In the genomic region with DNA sequence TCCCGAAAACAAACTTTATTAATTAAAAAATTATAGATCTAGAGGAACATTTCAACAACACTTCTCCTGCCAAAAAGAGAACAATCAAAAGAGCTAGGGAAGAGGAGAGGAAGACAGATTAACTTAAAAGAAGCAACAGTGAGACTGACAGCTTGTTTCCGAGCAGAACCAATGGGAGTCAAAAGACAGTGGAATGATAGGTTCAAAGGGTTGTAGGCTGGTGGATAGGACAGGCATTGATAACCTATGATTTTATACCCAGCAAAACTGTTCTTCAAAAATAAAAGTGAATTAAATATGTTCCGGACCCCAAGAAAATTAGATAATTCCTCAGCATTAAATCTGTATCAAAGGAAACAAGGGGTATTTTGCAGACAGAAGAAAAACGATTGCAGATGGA, we compare ENCODE assay signal across 22 cellular contexts.
DNase-seq lines count a peak whose midpoint lies in the region; ATAC-seq, FAIRE-seq and TF ChIP-seq lines count a peak whose summit lies in the region.
"Had no signal": no experiment of that assay in that cellular context is flagged by ENCODE, and none has a peak within 500 bp of the region (broad histone marks: within the 10 kb centered on the region; RNA-seq: fewer than 3 reads in every experiment).

No MANE protein-coding gene starts in this region.

- DNase-seq in HepG2 (ENCODE audit: low spot score): no peak
- DNase-seq in right lobe of liver: no peak
- peak; percentile 22 for DNase-seq in OCI-M1 (lab: John Stamatoyannopoulos, UW)
- peak in 1 of 4 experiments; percentile 39 for DNase-seq in K562 (ENCODE audit: extremely low read depth in 1 of 4, low spot score in 3 of 4)
- DNase-seq in osteoblast (ENCODE audit: insufficient read length, low spot score, missing footprints): peak; percentile 8
- no peak for DNase-seq in NCI-H1694 treated with DMSO at 0.1 percent for 48 hours (lab: John Stamatoyannopoulos, UW)
- no peak for DNase-seq in DMS153 (lab: John Stamatoyannopoulos, UW)
- DNase-seq: CD4-positive, alpha-beta T cell; CD8-positive, alpha-beta memory T cell; DMS 273 treated with DMSO at 0.1 percent for 48 hours; DMS53; DMS79 treated with DMSO at 0.1 percent for 48 hours; GF-D8; GM23248; H7; HCEC 1CT had no signal

- CTCF ChIA-PET in HepG2 (lab: Yijun Ruan, JAX; ENCODE audit: low intra/inter-chr PET ratio, low total read pairs) (no interaction called here), K562 (lab: Yijun Ruan, JAX; ENCODE audit: low intra/inter-chr PET ratio) (no interaction called here)

- no peak overlapping the region for H3K9ac ChIP-seq in HepG2 (ENCODE audit: insufficient read depth, low read depth, low read length)
- H3K9ac ChIP-seq in K562 (ENCODE audit: insufficient read depth in 1 of 2, low read depth in 2 of 2, low read length in 2 of 2): no peak overlapping the region
- H3K9ac ChIP-seq: BLaER1, GM23248 had no signal

- intact Hi-C loops in HepG2 (cut with micrococcal nuclease; ENCODE audit: unreplicated experiment) (no loop called here), right lobe of liver (cut with DNase I) (no loop called here), K562 (cut with micrococcal nuclease) (no loop called here)

- H3K9me1 ChIP-seq in K562 (ENCODE audit: control insufficient read depth, insufficient read depth, low read length): no peaks in the 10 kb centered on the region

- H2AFZ ChIP-seq in HepG2 (ENCODE audit: low read length) (no peak overlapping the region), K562 (ENCODE audit: low read depth, low read length) (no peak overlapping the region), osteoblast (ENCODE audit: low read length) (no peak overlapping the region)
- H2AFZ ChIP-seq: GM23248 had no signal

- H3K4me3 ChIP-seq in HepG2 (replicated peaks in 1 of 3; ENCODE audit: insufficient read depth in 1 of 3, low read depth in 2 of 3, low read length in 3 of 3) (no peak overlapping the region), right lobe of liver (no peak overlapping the region), K562 (no peak overlapping the region), osteoblast (ENCODE audit: insufficient read depth, low read length) (no peak overlapping the region)
- H3K4me3 ChIP-seq: BLaER1, GM23248 had no signal

- no TSS peak for BruUV-seq in HepG2 (replicated peaks; lab: Mats Ljungman, UMichigan)
- BruUV-seq in K562 (replicated peaks; lab: Mats Ljungman, UMichigan): no TSS peak

- WGBS in HepG2 (ENCODE audit: low lambda C conversion rate): 95% methylated on average over 4 of the region's 4 CpGs
- WGBS in right lobe of liver (ENCODE audit: insufficient coverage, low coverage, low lambda C conversion rate, missing lambda C conversion rate): 100% methylated on average over 4 of the region's 4 CpGs
- 96% methylated on average over 4 of the region's 4 CpGs for WGBS in K562 (ENCODE audit: insufficient coverage, low coverage, missing lambda C conversion rate)

- ATAC-seq in HepG2 (no peak), right lobe of liver (no peak), K562 (no peak), HG03469 (IDR thresholded peaks at IDR 0.05; ENCODE audit: unreplicated experiment) (no peak)

- in situ Hi-C loops in HepG2 (cut with HindIII; ENCODE audit: extremely low pct_ligation_motif_present, low pct_unique_long_range_greater_than_20kb) (no loop called here), K562 (cut with MboI) (no loop called here)

- H3K4me2 ChIP-seq in HepG2 (ENCODE audit: low read depth, low read length): no peak overlapping the region
- H3K4me2 ChIP-seq in K562 (ENCODE audit: insufficient read depth, low read length): no peak overlapping the region
- no peak overlapping the region for H3K4me2 ChIP-seq in osteoblast (ENCODE audit: insufficient read depth, low read length)

- H4K20me1 ChIP-seq in HepG2 (ENCODE audit: insufficient read depth, low read length) (no peaks in the 10 kb centered on the region), K562 (replicated peaks; ENCODE audit: control insufficient read depth, insufficient read depth, low read length) (no peaks in the 10 kb centered on the region), osteoblast (ENCODE audit: insufficient read depth, low read length) (no peaks in the 10 kb centered on the region)

- TF ChIP-seq EP300 in HepG2 (IDR thresholded peaks at IDR 0.05; ENCODE audit: low read depth in 2 of 2, low read length in 2 of 2) (no peak), HepG2 (CRISPR knock-in tag; IDR thresholded peaks at IDR 0.05; ENCODE audit: borderline replicate concordance) (no peak), K562 (IDR thresholded peaks at IDR 0.05; ENCODE audit: low read length) (no peak)

- no peak for TF ChIP-seq POLR2A in HepG2 (IDR thresholded peaks at IDR 0.05; ENCODE audit: insufficient read depth in 1 of 2, low read depth in 2 of 2, low read length in 2 of 2)
- no peak for TF ChIP-seq POLR2A in right lobe of liver (IDR thresholded peaks at IDR 0.05)
- no peak for TF ChIP-seq POLR2A in K562 (conservative IDR thresholded peaks at IDR 0.05)

- H3K9me3 ChIP-seq in HepG2 (ENCODE audit: low read length) (peaks cover 41% of the 10 kb centered on the region), right lobe of liver (peaks cover 0 to 20% (median 0%) of the 10 kb centered on the region in 4 donors), K562 (replicated peaks; ENCODE audit: control insufficient read depth, insufficient read depth, low read depth, low read length) (peaks cover 26% of the 10 kb centered on the region), osteoblast (ENCODE audit: low read depth, low read length) (peaks cover 13% of the 10 kb centered on the region)

- TF ChIP-seq RAD21 in HepG2 (CRISPR knock-in tag; IDR thresholded peaks at IDR 0.05): no peak
- TF ChIP-seq RAD21 in K562 (CRISPR knock-in tag; conservative IDR thresholded peaks at IDR 0.05 in 1 of 2, IDR thresholded peaks at IDR 0.05 in 1 of 2): no peak

- no peak for FAIRE-seq in HepG2 (lab: Jason Lieb, UNC)
- peak; percentile 46 for FAIRE-seq in K562 (lab: Jason Lieb, UNC)
- FAIRE-seq: D721Med, GM12892, GM19239, H1 had no signal

- H3K4me1 ChIP-seq in HepG2 (ENCODE audit: insufficient read depth, low read length) (peaks cover 21% of the 10 kb centered on the region), right lobe of liver (no peaks in the 10 kb centered on the region), K562 (replicated peaks in 1 of 2; ENCODE audit: control insufficient read depth in 2 of 2, insufficient read depth in 2 of 2, low read length in 2 of 2) (peaks cover 20 to 27% of the 10 kb centered on the region in 2 experiments), osteoblast (ENCODE audit: insufficient read depth, low read length) (no peaks in the 10 kb centered on the region)

- POLR2A ChIA-PET in HepG2 (lab: Yijun Ruan, JAX) (no interaction called here), K562 (lab: Yijun Ruan, JAX) (no interaction called here)

- TF ChIP-seq CTCF in HepG2 (CRISPR knock-in tag; IDR thresholded peaks at IDR 0.05) (no peak), right lobe of liver (IDR thresholded peaks at IDR 0.05) (no peak), K562 (IDR thresholded peaks at IDR 0.05 in 2 of 3, conservative IDR thresholded peaks at IDR 0.05 in 1 of 3; ENCODE audit: insufficient read depth in 2 of 3, low read depth in 1 of 3, low read length in 3 of 3) (no peak), osteoblast (IDR thresholded peaks at IDR 0.05; ENCODE audit: extremely low read depth, low read depth, low read length) (no peak)

- H3K27ac ChIP-seq in HepG2 (ENCODE audit: extremely low read length, insufficient read depth, low read length) (no peak overlapping the region), right lobe of liver (no peak overlapping the region), K562 (ENCODE audit: extremely low read depth, low read depth, low read length) (no peak overlapping the region), osteoblast (ENCODE audit: low read depth, low read length) (no peak overlapping the region)
- H3K27ac ChIP-seq: BLaER1, GM23248 had no signal

- H3K27me3 ChIP-seq in HepG2 (ENCODE audit: control insufficient read depth in 1 of 2, insufficient read depth in 2 of 2, low read length in 2 of 2) (no peaks in the 10 kb centered on the region), right lobe of liver (no peaks in the 10 kb centered on the region), K562 (ENCODE audit: control insufficient read depth in 2 of 2, insufficient read depth in 2 of 2, low read length in 2 of 2) (no peaks in the 10 kb centered on the region), osteoblast (ENCODE audit: insufficient read depth, low read length) (no peaks in the 10 kb centered on the region)
- H3K27me3 ChIP-seq: BLaER1 had no signal

- H3K79me2 ChIP-seq in HepG2 (ENCODE audit: insufficient read depth, low read length) (peaks cover 15% of the 10 kb centered on the region), K562 (ENCODE audit: control insufficient read depth, insufficient read depth, low read length) (peaks cover 17% of the 10 kb centered on the region), osteoblast (ENCODE audit: insufficient read depth, low read length) (peaks cover 2% of the 10 kb centered on the region)

- peaks cover 0 to 1% of the 10 kb centered on the region in 2 experiments; a peak in 1 of 5 replicates for H3K36me3 ChIP-seq in HepG2 (replicated peaks in 1 of 2; ENCODE audit: control insufficient read depth in 1 of 2, insufficient read depth in 2 of 2, low read length in 2 of 2)
- H3K36me3 ChIP-seq in right lobe of liver: no peaks in the 10 kb centered on the region
- no peaks in the 10 kb centered on the region; the same call in 2 of the 3 replicates for H3K36me3 ChIP-seq in K562 (ENCODE audit: control insufficient read depth, insufficient read depth, low read length)
- H3K36me3 ChIP-seq in osteoblast (ENCODE audit: insufficient read depth, low read length): no peaks in the 10 kb centered on the region

TF ChIP-seq in HepG2, 621 proteins besides CTCF, POLR2A, EP300 and RAD21:
- TF ChIP-seq ZNF317 (CRISPR knock-in tag; IDR thresholded peaks at IDR 0.05) (peak; percentile 99), ZNF33B (CRISPR knock-in tag; IDR thresholded peaks at IDR 0.05) (no peak), ZNF33A (CRISPR knock-in tag; IDR thresholded peaks at IDR 0.05; ENCODE audit: borderline replicate concordance) (no peak), ZFP1 (CRISPR knock-in tag; IDR thresholded peaks at IDR 0.05) (peak; percentile 99)

TF ChIP-seq in K562, 482 proteins besides CTCF, POLR2A, EP300 and RAD21 (continues in another document):
- TF ChIP-seq CAMTA2 (CRISPR knock-in tag; conservative IDR thresholded peaks at IDR 0.05) (no peak), ZNF143 (CRISPR knock-in tag; IDR thresholded peaks at IDR 0.05) (no peak), TEAD1 (CRISPR knock-in tag; IDR thresholded peaks at IDR 0.05) (no peak)
- TF ChIP-seq, protein P1, sequence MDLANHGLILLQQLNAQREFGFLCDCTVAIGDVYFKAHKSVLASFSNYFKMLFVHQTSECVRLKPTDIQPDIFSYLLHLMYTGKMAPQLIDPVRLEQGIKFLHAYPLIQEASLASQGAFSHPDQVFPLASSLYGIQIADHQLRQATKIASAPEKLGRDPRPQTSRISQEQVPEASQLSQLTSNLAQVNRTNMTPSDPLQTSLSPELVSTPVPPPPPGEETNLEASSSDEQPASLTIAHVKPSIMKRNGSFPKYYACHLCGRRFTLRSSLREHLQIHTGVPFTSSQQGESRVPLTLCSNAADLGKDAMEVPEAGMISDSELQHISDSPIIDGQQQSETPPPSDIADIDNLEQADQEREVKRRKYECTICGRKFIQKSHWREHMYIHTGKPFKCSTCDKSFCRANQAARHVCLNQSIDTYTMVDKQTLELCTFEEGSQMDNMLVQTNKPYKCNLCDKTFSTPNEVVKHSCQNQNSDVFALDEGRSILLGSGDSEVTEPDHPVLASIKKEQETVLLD (IDR thresholded peaks at IDR 0.05): no peak

Comparison
In these comparisons a context has a peak if more than half of its experiments do, and no peak if none do; other contexts are left out.
1. DNase-seq: peak in OCI-M1 (single experiment) and osteoblast (single experiment); none in HepG2 (single experiment), right lobe of liver (0 of 3), NCI-H1694 treated with DMSO at 0.1 percent for 48 hours (single experiment) and DMS153 (single experiment).